12 cellular contexts compared by ENCODE assay signal in the genomic region with DNA sequence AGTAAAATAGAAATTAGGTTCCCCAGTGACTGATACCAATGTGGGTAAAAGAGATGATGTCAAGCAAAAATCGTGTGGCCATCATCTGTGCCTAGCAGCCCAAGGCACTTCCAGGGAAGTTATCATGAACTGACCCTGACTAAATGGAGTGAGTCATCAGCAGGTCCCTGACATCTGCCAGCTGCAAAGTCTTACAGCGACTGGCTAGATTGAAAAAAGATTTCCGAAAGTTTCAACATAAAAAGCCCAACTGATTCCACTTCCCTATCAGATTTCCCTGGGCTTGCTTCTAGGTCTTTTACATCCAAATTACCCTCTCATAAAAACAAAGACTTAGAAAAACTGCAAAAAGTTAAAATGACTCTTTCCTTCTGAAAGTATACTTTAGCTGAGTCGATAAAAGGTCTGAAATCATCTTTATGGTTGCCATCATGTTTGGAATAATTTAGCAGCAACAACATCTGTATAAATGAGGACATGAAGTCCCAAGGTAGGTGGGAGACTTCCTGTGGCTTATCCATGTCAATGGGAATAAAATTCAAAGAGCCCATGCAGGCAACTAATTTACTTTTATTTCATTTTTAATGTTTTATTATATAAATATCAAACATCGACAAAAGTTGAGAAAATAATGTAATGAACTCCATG.
DNase-seq lines count a peak whose midpoint lies in the region; ATAC-seq, FAIRE-seq and TF ChIP-seq lines count a peak whose summit lies in the region.
"Had no signal": no experiment of that assay in that cellular context is flagged by ENCODE, and none has a peak within 500 bp of the region (broad histone marks: within the 10 kb centered on the region; RNA-seq: fewer than 3 reads in every experiment).

No MANE protein-coding gene starts in this region.

- no peak overlapping the region for H4K8ac ChIP-seq in H1 (ENCODE audit: extremely low read depth, insufficient read depth, low read length)

- no peak overlapping the region for H2AK5ac ChIP-seq in H1 (ENCODE audit: low read depth, low read length)

- POLR2A ChIA-PET in H1 (lab: Charles Lee; ENCODE audit: partially characterized antibody), result interaction anchor here (1.1 kb wide), 1 partner anchor 10 kb away, joined by 4 read pairs; no protein-coding TSS in a partner anchor

- no peak for ATAC-seq in HG03196 (IDR thresholded peaks at IDR 0.05; ENCODE audit: unreplicated experiment)
- ATAC-seq: stimulated activated effector memory CD8-positive, alpha-beta T cell treated with anti-CD3 and anti-CD28 coated beads, Interleukin-12 subunit alpha, Interleukin-12 subunit beta, amount 100 ng/mL, for 72 hours had no signal

- no peak for TF ChIP-seq EP300 in H1 (IDR thresholded peaks at IDR 0.05; ENCODE audit: borderline replicate concordance in 1 of 2, low read depth in 2 of 2, low read length in 2 of 2)

- H2BK15ac ChIP-seq in H1 (ENCODE audit: low read length), result no peak overlapping the region

- H2BK12ac ChIP-seq in H1 (ENCODE audit: low read depth, low read length), result no peak overlapping the region

- H3K4me1 ChIP-seq in H1 (replicated peaks in 1 of 4; ENCODE audit: control insufficient read depth in 3 of 4, insufficient read depth in 4 of 4, low read length in 3 of 4), result peaks cover 4 to 14% (median 12%) of the 10 kb centered on the region in 4 experiments; a peak in 4 of 7 replicates

- H3K4me3 ChIP-seq in NB4 (ENCODE audit: low read depth, low read length) (no peak overlapping the region), H1 (ENCODE audit: extremely low read depth in 1 of 4, insufficient read depth in 2 of 4, low read depth in 3 of 4, low read length in 4 of 4) (no peak overlapping the region)

- no peak overlapping the region for H3K23ac ChIP-seq in H1 (ENCODE audit: insufficient read length)

- H2BK5ac ChIP-seq in H1 (ENCODE audit: low read depth, low read length), result no peak overlapping the region

- no peaks in the 10 kb centered on the region for H4K20me1 ChIP-seq in H1 (replicated peaks in 1 of 2; ENCODE audit: control insufficient read depth in 1 of 2, insufficient read depth in 2 of 2, low read length in 2 of 2)

- H3K27me3 ChIP-seq in H1 (replicated peaks in 1 of 4; ENCODE audit: control insufficient read depth in 3 of 4, extremely low read depth in 1 of 4, insufficient read depth in 3 of 4, low read length in 3 of 4), result peaks cover 0 to 1% (median 0%) of the 10 kb centered on the region in 4 experiments; a peak in 1 of 7 replicates

- TF ChIP-seq CTCF in NB4 (IDR thresholded peaks at IDR 0.05; ENCODE audit: low read depth, low read length) (no peak), H1 (IDR thresholded peaks at IDR 0.05; ENCODE audit: control extremely low read depth in 1 of 3, insufficient read depth in 1 of 3, low read depth in 1 of 3, low read length in 3 of 3) (no peak), D721Med (IDR thresholded peaks at IDR 0.05; ENCODE audit: insufficient read depth, missing control alignments) (no peak)

- H4K91ac ChIP-seq in H1 (replicated peaks; ENCODE audit: insufficient read length, low read length), result no peak overlapping the region

- 63% methylated on average over 5 of the region's 5 CpGs; no CpG with 5 or more reads in 1 of the 2 experiments for WGBS in H1 (ENCODE audit: extremely low coverage in 1 of 2, insufficient coverage in 1 of 2, insufficient read length in 1 of 2, insufficient replicate concordance in 2 of 2, low coverage in 1 of 2, low lambda C conversion rate in 2 of 2, missing lambda C conversion rate in 1 of 2), 2 experiments

- H3K23me2 ChIP-seq in H1 (ENCODE audit: low read depth, low read length), result no peaks in the 10 kb centered on the region

- H2AFZ ChIP-seq in H1 (ENCODE audit: low read length), result no peak overlapping the region

- H3K9me3 ChIP-seq in H1 (ENCODE audit: insufficient read depth in 2 of 2, low read depth in 1 of 2, low read length in 1 of 2), result no peaks in the 10 kb centered on the region

- DNase-seq in CD1c-positive myeloid dendritic cell (ENCODE audit: extremely low spot score) (peak; percentile 51), NB4 (ENCODE audit: low read depth) (peak; percentile 47), H1 (ENCODE audit: low read depth in 1 of 2, low spot score in 2 of 2) (no peak), myocyte (ENCODE audit: low read depth) (peak; percentile 77), D721Med (ENCODE audit: insufficient read length, low spot score) (no peak), NCI-H1436 treated with DMSO at 0.1 percent for 48 hours (lab: John Stamatoyannopoulos, UW) (no peak)
- no peak for DNase-seq in effector CD8-positive, alpha-beta T cell (lab: John Stamatoyannopoulos, UW)
- DNase-seq: activated B cell treated with CpG ODN at 0.5 μM for 24 hours, NCI-H69, retina had no signal

- H2BK20ac ChIP-seq in H1 (ENCODE audit: low read length), result 0 out of 2 replicates have a peak overlapping the region, but pooled peaks have one; percentile 91

- H3K56ac ChIP-seq in H1 (replicated peaks; ENCODE audit: insufficient read length, low read depth, low read length), result no peak overlapping the region

- no peak overlapping the region for H2BK120ac ChIP-seq in H1 (replicated peaks; ENCODE audit: low read depth, low read length)

- no peak overlapping the region for H3K18ac ChIP-seq in H1 (ENCODE audit: extremely low read depth, low read length)

- FAIRE-seq in H1 (lab: Jason Lieb, UNC) (peak; percentile 36), D721Med (lab: Jason Lieb, UNC) (no peak)

- no peak overlapping the region for H3K14ac ChIP-seq in H1 (ENCODE audit: insufficient read length)

- H4K5ac ChIP-seq in H1 (ENCODE audit: insufficient read length, low read depth, low read length), result no peak overlapping the region

- no peak overlapping the region for H3K9ac ChIP-seq in H1 (replicated peaks in 1 of 4; ENCODE audit: extremely low read depth in 1 of 4, low read depth in 3 of 4, low read length in 3 of 4)

- H3K36me3 ChIP-seq in H1 (ENCODE audit: control insufficient read depth in 2 of 4, insufficient read depth in 4 of 4, low read length in 3 of 4), result no peaks in the 10 kb centered on the region

- H3K4ac ChIP-seq in H1 (replicated peaks; ENCODE audit: insufficient read length, low read depth, low read length), result no peak overlapping the region

- H3K79me2 ChIP-seq in H1 (ENCODE audit: control insufficient read depth in 1 of 2, insufficient read depth in 2 of 2, low read length in 2 of 2), result no peaks in the 10 kb centered on the region

- H3K79me1 ChIP-seq in H1 (ENCODE audit: low read depth, low read length), result no peaks in the 10 kb centered on the region

- no peak overlapping the region for H3K4me2 ChIP-seq in H1 (ENCODE audit: insufficient read depth in 1 of 2, low read depth in 2 of 2, low read length in 2 of 2)

- no peak for TF ChIP-seq RAD21 in H1 (IDR thresholded peaks at IDR 0.05 in 1 of 2, conservative IDR thresholded peaks at IDR 0.05 in 1 of 2; ENCODE audit: low read depth in 2 of 2, low read length in 2 of 2)

- no peak overlapping the region for H3K27ac ChIP-seq in H1 (ENCODE audit: low read depth, low read length)

- TF ChIP-seq POLR2A in NB4 (IDR thresholded peaks at IDR 0.05; ENCODE audit: extremely low read depth, insufficient read length), result no peak
- no peak for TF ChIP-seq POLR2A in H1 (IDR thresholded peaks at IDR 0.05; ENCODE audit: control extremely low read depth in 1 of 2, low read depth in 2 of 2, low read length in 2 of 2)

- CTCF ChIA-PET in H1 (lab: Charles Lee; ENCODE audit: partially characterized antibody), result interaction anchor here (0.6 to 1.2 kb wide), 2 partner anchors 8 to 555 kb away, joined by 3 read pairs; no protein-coding TSS in a partner anchor

TF ChIP-seq in H1, 55 proteins besides CTCF, POLR2A, EP300 and RAD21:
- TF ChIP-seq SP2 (IDR thresholded peaks at IDR 0.05; ENCODE audit: low read length) (no peak), JUND (IDR thresholded peaks at IDR 0.05; ENCODE audit: low read length) (peak; percentile 84; the same call in 1 of the 2 replicates)
TF ChIP-seq in H1: peak in this region for 1.

Comparison
In these comparisons a context has a peak if more than half of its experiments do, and no peak if none do; other contexts are left out.
1. DNase-seq: peak in CD1c-positive myeloid dendritic cell (single experiment), NB4 (single experiment) and myocyte (single experiment); none in H1 (0 of 2), effector CD8-positive, alpha-beta T cell (single experiment), D721Med (single experiment) and NCI-H1436 treated with DMSO at 0.1 percent for 48 hours (single experiment).